In the genomic region with DNA sequence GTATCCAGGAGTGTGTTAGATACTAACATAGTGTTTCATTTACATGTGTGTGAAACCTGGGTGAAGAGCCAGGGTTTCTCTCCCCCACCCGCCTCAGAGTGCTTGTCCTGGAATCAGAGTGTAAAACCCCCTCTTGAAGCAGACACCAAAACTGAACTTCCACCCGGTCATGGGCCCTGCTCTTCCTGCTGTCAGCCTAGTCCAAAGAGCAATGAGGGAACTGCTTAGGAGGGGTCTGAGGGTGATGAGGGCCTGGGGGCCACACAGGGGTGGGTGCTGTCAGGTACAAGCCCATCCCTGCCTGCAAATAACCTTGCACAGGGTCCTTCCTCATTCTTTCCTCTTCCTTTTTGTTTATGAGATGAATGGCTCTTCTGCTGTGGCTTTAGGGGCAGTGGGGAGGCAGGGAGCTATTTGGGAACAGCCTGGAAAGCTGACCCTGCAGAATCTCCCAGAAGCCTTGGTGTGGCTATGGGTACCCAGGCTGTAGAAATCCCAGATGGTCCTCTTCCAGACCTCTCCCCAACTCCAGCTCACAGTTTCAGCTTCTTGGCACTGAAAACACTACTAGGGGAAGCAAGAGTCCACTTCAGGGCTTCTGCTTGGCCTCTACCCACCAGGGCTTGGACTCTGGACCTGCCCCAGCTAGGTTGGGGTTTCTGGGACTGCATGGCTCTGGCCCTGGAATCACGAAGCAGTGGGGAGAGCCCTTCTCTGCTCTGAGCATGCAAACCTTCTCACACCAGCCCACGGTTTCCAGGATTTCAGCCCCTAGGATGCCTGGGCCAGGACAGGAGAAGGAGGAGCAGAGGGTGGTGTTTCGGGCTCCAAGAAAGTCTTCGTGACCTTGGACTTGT, we compare ENCODE assay signal across 18 cellular contexts. TPM values are rescaled to one million over a fixed set of nuclear protein-coding genes. Genes with fewer than 3 reads are reported as not detected.
A peak's percentile ranks its signal among the peaks of the same experiment; 100 is the strongest.
DNase-seq lines count a peak whose midpoint lies in the region; ATAC-seq and TF ChIP-seq lines count a peak whose summit lies in the region.
"Had no signal": no experiment of that assay in that cellular context is flagged by ENCODE, and none has a peak within 500 bp of the region (broad histone marks: within the 10 kb centered on the region; RNA-seq: fewer than 3 reads in every experiment).

No MANE protein-coding gene starts in this region.

- H3K4me3 ChIP-seq in OCI-LY7 (ENCODE audit: low read depth, low read length, poor library complexity, severe bottlenecking) (no peak overlapping the region), liver (ENCODE audit: low read depth in 1 of 3, low read length in 3 of 3) (no peak overlapping the region), aorta (ENCODE audit: low read length in 2 of 2) (no peak overlapping the region)
- H3K4me3 ChIP-seq: A549 had no signal

- peak overlapping the region; percentile 78 for H3K4me2 ChIP-seq in OCI-LY7 (ENCODE audit: low read length)
- H3K4me2 ChIP-seq: A549 had no signal

- peak overlapping the region; percentile 21 to 58 for H3K27ac Mint-ChIP-seq in activated naive CD4-positive, alpha-beta T cell treated with anti-CD3 and anti-CD28 coated beads, Interleukin-2, amount 50 U/mL, for 72 hours
- H3K27ac Mint-ChIP-seq in activated naive CD4-positive, alpha-beta T cell treated with anti-CD3 and anti-CD28 coated beads for 36 hours: no peak overlapping the region

- no peaks in the 10 kb centered on the region for H3K9me3 ChIP-seq in OCI-LY7 (ENCODE audit: low read length)
- H3K9me3 ChIP-seq in liver (ENCODE audit: control insufficient read depth in 4 of 4, low read length in 3 of 4): no peaks in the 10 kb centered on the region
- H3K9me3 ChIP-seq in aorta (ENCODE audit: control insufficient read depth, low read length): no peaks in the 10 kb centered on the region
- H3K9me3 ChIP-seq: A549 had no signal

- WGBS in liver: 70% methylated on average over 6 of the region's 6 CpGs
- WGBS in aorta, 2 donors: 84% methylated on average over 6 of the region's 6 CpGs

- no peak overlapping the region for H3K9ac ChIP-seq in liver (ENCODE audit: low read depth in 1 of 2, low read length in 2 of 2)

- H4K20me1 ChIP-seq in OCI-LY7 (ENCODE audit: insufficient read depth, low read length): no peaks in the 10 kb centered on the region

- H3K79me2 ChIP-seq in OCI-LY7 (ENCODE audit: insufficient read depth, low read depth, low read length): no peaks in the 10 kb centered on the region

- intact Hi-C loops in activated naive CD4-positive, alpha-beta T cell treated with anti-CD3 and anti-CD28 coated beads for 36 hours (cut with micrococcal nuclease): no loop called here
- intact Hi-C loops in OCI-LY7 (cut with micrococcal nuclease; ENCODE audit: unreplicated experiment) (no loop called here), aorta (cut with DNase I) (loop anchor here in 1 of 2 donors (5.0 kb wide), 1 partner anchor 506 kb away; no protein-coding TSS in a partner anchor)

- CTCF ChIA-PET in activated naive CD4-positive, alpha-beta T cell treated with anti-CD3 and anti-CD28 coated beads for 36 hours (lab: Charles Lee): interaction anchor here (1.3 kb wide), 1 partner anchor 8 kb away, joined by 3 read pairs; no protein-coding TSS in a partner anchor
- CTCF ChIA-PET in OCI-LY7 (lab: Charles Lee; ENCODE audit: unreplicated experiment): interaction anchor here (0.6 kb wide), 1 partner anchor 9 kb away, joined by 3 read pairs; the partner anchor contains the start of gene BATF2
- CTCF ChIA-PET in HEK293T (lab: Yijun Ruan, JAX): no interaction called here

- H3K27me3 ChIP-seq in liver (ENCODE audit: control insufficient read depth in 4 of 4, insufficient read depth in 4 of 4, low read length in 3 of 4) (no peaks in the 10 kb centered on the region), aorta (ENCODE audit: control insufficient read depth in 1 of 2, insufficient read depth in 2 of 2, low read length in 1 of 2) (no peaks in the 10 kb centered on the region)

- H3K36me3 ChIP-seq in OCI-LY7 (ENCODE audit: insufficient read depth, low read length) (no peaks in the 10 kb centered on the region), liver (ENCODE audit: control insufficient read depth in 4 of 4, insufficient read depth in 3 of 4, low read depth in 1 of 4, low read length in 3 of 4) (peaks cover 0 to 2% (median 0%) of the 10 kb centered on the region in 4 donors), aorta (ENCODE audit: control insufficient read depth in 1 of 2, insufficient read depth in 2 of 2, low read length in 1 of 2) (no peaks in the 10 kb centered on the region)

- H3K27ac ChIP-seq in OCI-LY7 (ENCODE audit: low read depth, low read length, poor library complexity, severe bottlenecking) (peak overlapping the region; percentile 79), liver (ENCODE audit: low read depth in 1 of 2, low read length in 2 of 2) (no peak overlapping the region), aorta (ENCODE audit: low read depth in 1 of 2, low read length in 2 of 2) (no peak overlapping the region)
- H3K27ac ChIP-seq: A549, C4-2B had no signal

- TF ChIP-seq RAD21 in liver (IDR thresholded peaks at IDR 0.05): no peak

- H3K27me3 Mint-ChIP-seq in activated naive CD4-positive, alpha-beta T cell treated with anti-CD3 and anti-CD28 coated beads for 36 hours (ENCODE audit: low read depth): no peaks in the 10 kb centered on the region

- POLR2A ChIA-PET in OCI-LY7 (lab: Charles Lee): interaction anchor here (1.0 to 1.7 kb wide), 3 partner anchors 10 to 70 kb away, joined by 3 to 12 read pairs (median 5); no protein-coding TSS in a partner anchor
- POLR2A ChIA-PET in HEK293T (lab: Yijun Ruan, JAX): no interaction called here

- no TSS peak for BruUV-seq in OCI-LY7 (replicated peaks; lab: Mats Ljungman, UMichigan)

- no peaks in the 10 kb centered on the region for H3K36me3 Mint-ChIP-seq in activated naive CD4-positive, alpha-beta T cell treated with anti-CD3 and anti-CD28 coated beads, Interleukin-2, amount 50 U/mL, for 72 hours
- H3K36me3 Mint-ChIP-seq in activated naive CD4-positive, alpha-beta T cell treated with anti-CD3 and anti-CD28 coated beads for 36 hours (ENCODE audit: low read depth): no peaks in the 10 kb centered on the region

- H3K4me1 ChIP-seq in OCI-LY7 (ENCODE audit: insufficient read depth, low read length, poor library complexity, severe bottlenecking): peaks cover 62% of the 10 kb centered on the region
- peaks cover 3 to 20% (median 15%) of the 10 kb centered on the region in 4 donors for H3K4me1 ChIP-seq in liver (ENCODE audit: control insufficient read depth in 4 of 4, insufficient read depth in 4 of 4, low read length in 3 of 4)
- H3K4me1 ChIP-seq in aorta (ENCODE audit: control insufficient read depth in 1 of 2, insufficient read depth in 2 of 2, low read length in 2 of 2): no peaks in the 10 kb centered on the region
- H3K4me1 ChIP-seq: A549 had no signal

- H2AFZ ChIP-seq in OCI-LY7 (ENCODE audit: low read length): peak overlapping the region; percentile 71

- H3K4me3 Mint-ChIP-seq in activated naive CD4-positive, alpha-beta T cell treated with anti-CD3 and anti-CD28 coated beads for 36 hours: no peak overlapping the region

- no peaks in the 10 kb centered on the region for H3K9me3 Mint-ChIP-seq in activated naive CD4-positive, alpha-beta T cell treated with anti-CD3 and anti-CD28 coated beads, Interleukin-2, amount 50 U/mL, for 72 hours
- H3K9me3 Mint-ChIP-seq in activated naive CD4-positive, alpha-beta T cell treated with anti-CD3 and anti-CD28 coated beads for 36 hours: no peaks in the 10 kb centered on the region

- no peaks in the 10 kb centered on the region for H3K9me2 ChIP-seq in OCI-LY7 (ENCODE audit: insufficient read depth, low read length)

- H3K4me1 Mint-ChIP-seq in activated naive CD4-positive, alpha-beta T cell treated with anti-CD3 and anti-CD28 coated beads for 36 hours (ENCODE audit: low read depth): peaks cover 7% of the 10 kb centered on the region

- TF ChIP-seq CTCF in OCI-LY7 (conservative IDR thresholded peaks at IDR 0.05; ENCODE audit: low read length): no peak
- TF ChIP-seq CTCF in liver (IDR thresholded peaks at IDR 0.05; ENCODE audit: low read depth, low read length, missing input control): no peak

- no peak for DNase-seq in activated naive CD4-positive, alpha-beta T cell treated with anti-CD3 and anti-CD28 coated beads, Interleukin-2, amount 50 U/mL, for 72 hours (ENCODE audit: low spot score in 2 of 2)
- DNase-seq in activated naive CD4-positive, alpha-beta T cell treated with anti-CD3 and anti-CD28 coated beads for 36 hours: no peak
- DNase-seq in OCI-LY7 (ENCODE audit: low spot score) (peak; percentile 34), MV-4-11 (lab: John Stamatoyannopoulos, UW) (no peak), HEK293T (ENCODE audit: extremely low spot score) (no peak), aorta (no peak)
- DNase-seq in activated effector memory CD4-positive, alpha-beta T cell treated with Interleukin-2 at 50 U/mL for 16 hours: no peak
- DNase-seq: DMS 273 treated with DMSO at 0.1 percent for 48 hours, IMR-90, NCI-H1417 treated with DMSO at 0.1 percent for 48 hours, NCI-H1930, NCI-H2171 treated with DMSO at 0.1 percent for 48 hours, NCI-H510A, NCI-H774 had no signal

- ATAC-seq in activated naive CD4-positive, alpha-beta T cell treated with anti-CD3 and anti-CD28 coated beads, Interleukin-2, amount 50 U/mL, for 72 hours: no peak
- ATAC-seq in aorta (ENCODE audit: low FRiP score): no peak

RNA-seq across cellular contexts. Expression of gene BATF2, which starts 8.5 kb away (rescaled TPM):
- not detected for total RNA-seq in activated naive CD4-positive, alpha-beta T cell treated with anti-CD3 and anti-CD28 coated beads, Interleukin-2, amount 50 U/mL, for 72 hours
- total RNA-seq in activated naive CD4-positive, alpha-beta T cell treated with anti-CD3 and anti-CD28 coated beads for 36 hours: not detected
- 0.33 and 0.79 TPM in 2 replicates for total RNA-seq in OCI-LY7 (2014; rRNA removed; shearing (Covaris generic))
- total RNA-seq in OCI-LY7 (2022) (0.61 and 0.70 TPM in 2 replicates), liver (1 to 10 TPM in 1 of 2 donors, under 1 TPM in 1; 0.51 to 1.2 TPM), aorta (1 to 10 TPM; 2.5 to 3.6 TPM)
- polyA plus RNA-seq in liver (1 to 10 TPM; 1.6 to 3.2 TPM), aorta (1 to 10 TPM; 1.4 to 1.9 TPM)

RNA-seq across cellular contexts. Expression of gene MAJIN, which starts 16.3 kb away (rescaled TPM):
- total RNA-seq in activated naive CD4-positive, alpha-beta T cell treated with anti-CD3 and anti-CD28 coated beads, Interleukin-2, amount 50 U/mL, for 72 hours: under 1 TPM in 1 of 2 donors, not detected in 1; 0.45 TPM
- total RNA-seq in activated naive CD4-positive, alpha-beta T cell treated with anti-CD3 and anti-CD28 coated beads for 36 hours: under 1 TPM; 0.29 to 0.37 TPM
- not detected in 2 replicates for total RNA-seq in OCI-LY7 (2014; rRNA removed; shearing (Covaris generic))
- total RNA-seq in OCI-LY7 (2022) (not detected in 2 replicates), liver (not detected), aorta (not detected)
- polyA plus RNA-seq in liver (under 1 TPM; 0.09 to 0.31 TPM), aorta (not detected)
- total RNA-seq: H1, IMR-90 had no signal
- polyA plus RNA-seq: H1, IMR-90 had no signal

RNA-seq across cellular contexts. Expression of gene ARL2, which starts 25.7 kb away (rescaled TPM):
- total RNA-seq in activated naive CD4-positive, alpha-beta T cell treated with anti-CD3 and anti-CD28 coated beads, Interleukin-2, amount 50 U/mL, for 72 hours: 10 to 100 TPM; 82.6 to 96.1 TPM
- total RNA-seq in activated naive CD4-positive, alpha-beta T cell treated with anti-CD3 and anti-CD28 coated beads for 36 hours: 100 to 1,000 TPM; 134 to 135 TPM
- 113 and 130 TPM in 2 replicates for total RNA-seq in OCI-LY7 (2014; rRNA removed; shearing (Covaris generic))
- total RNA-seq in OCI-LY7 (2022): 95.9 and 102 TPM in 2 replicates
- 10 to 100 TPM; 10.8 to 17.1 TPM for total RNA-seq in liver
- polyA plus RNA-seq in liver: 10 to 100 TPM; 12.9 to 19.5 TPM
- total RNA-seq in aorta: 10 to 100 TPM; 96.3 to 98.5 TPM
- polyA plus RNA-seq in aorta: 100 to 1,000 TPM; 151 to 175 TPM

RNA-seq across cellular contexts. Expression of gene SNX15, which starts 39.0 kb away (rescaled TPM):
- total RNA-seq in activated naive CD4-positive, alpha-beta T cell treated with anti-CD3 and anti-CD28 coated beads, Interleukin-2, amount 50 U/mL, for 72 hours: 10 to 100 TPM; 12.5 to 14.5 TPM
- 1 to 10 TPM; 8.9 to 9.4 TPM for total RNA-seq in activated naive CD4-positive, alpha-beta T cell treated with anti-CD3 and anti-CD28 coated beads for 36 hours
- total RNA-seq in OCI-LY7 (2014; rRNA removed; shearing (Covaris generic)): 25.9 and 31.6 TPM in 2 replicates
- total RNA-seq in OCI-LY7 (2022): 28.3 and 33.6 TPM in 2 replicates
- 1 to 10 TPM; 4.5 to 7.2 TPM for total RNA-seq in liver
- 1 to 10 TPM; 4.8 to 6.7 TPM for polyA plus RNA-seq in liver
- total RNA-seq in aorta: 10 to 100 TPM; 19.9 to 26.1 TPM
- 10 to 100 TPM; 21.7 to 26.2 TPM for polyA plus RNA-seq in aorta

RNA-seq across cellular contexts. Expression of gene GPHA2, which starts 52.5 kb away (rescaled TPM):
- not detected for total RNA-seq in activated naive CD4-positive, alpha-beta T cell treated with anti-CD3 and anti-CD28 coated beads, Interleukin-2, amount 50 U/mL, for 72 hours
- not detected for total RNA-seq in activated naive CD4-positive, alpha-beta T cell treated with anti-CD3 and anti-CD28 coated beads for 36 hours
- not detected in 2 replicates for total RNA-seq in OCI-LY7 (2014; rRNA removed; shearing (Covaris generic))
- total RNA-seq in OCI-LY7 (2022): not detected in 2 replicates
- not detected for total RNA-seq in liver
- not detected for polyA plus RNA-seq in liver
- total RNA-seq in aorta: not detected
- under 1 TPM in 1 of 2 donors, not detected in 1; 0.43 TPM for polyA plus RNA-seq in aorta
- total RNA-seq: IMR-90 had no signal
- polyA plus RNA-seq: A549, IMR-90 had no signal

Comparison
In these comparisons a context has a peak if more than half of its experiments do, and no peak if none do; other contexts are left out.
1. RNA of gene ARL2, which starts 25.7 kb away (total RNA-seq): 134 to 135 TPM in activated naive CD4-positive, alpha-beta T cell treated with anti-CD3 and anti-CD28 coated beads for 36 hours, 95.9 to 130 TPM in OCI-LY7, 96.3 to 98.5 TPM in aorta and 82.6 to 96.1 TPM in activated naive CD4-positive, alpha-beta T cell treated with anti-CD3 and anti-CD28 coated beads, Interleukin-2, amount 50 U/mL, for 72 hours; 10.8 to 17.1 TPM in liver; every median in the first group is over 4 times any median in the second.